In the genomic region with DNA sequence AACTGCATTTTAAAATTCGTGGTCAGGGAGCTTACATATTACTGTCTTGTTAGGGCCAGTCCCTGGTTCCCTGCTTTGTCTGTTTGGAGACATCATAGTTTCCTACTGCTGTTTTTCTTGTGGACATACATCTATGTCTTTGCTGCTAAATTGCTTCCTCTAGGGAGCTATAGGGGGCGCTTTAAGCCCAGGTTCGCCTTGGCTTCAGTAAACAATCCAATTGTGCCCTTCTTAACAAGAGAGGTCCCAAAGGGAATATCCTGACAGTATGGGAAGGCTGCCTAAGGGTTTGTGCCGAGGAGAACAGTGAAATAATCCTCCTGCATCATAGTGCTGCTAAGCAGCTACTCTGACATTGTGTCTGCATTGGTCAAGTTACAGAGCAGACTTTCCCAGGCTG, we compare ENCODE assay signal across 8 cellular contexts.
DNase-seq lines count a peak whose midpoint lies in the region; ATAC-seq and TF ChIP-seq lines count a peak whose summit lies in the region.

No MANE protein-coding gene starts in this region.

- no peak overlapping the region for H3K4me3 Mint-ChIP-seq in CD8-positive, alpha-beta T cell

- H3K9me3 ChIP-seq in NT2/D1 (ENCODE audit: insufficient read depth, low read length) (no peaks in the 10 kb centered on the region), transverse colon (no peaks in the 10 kb centered on the region)
- no peaks in the 10 kb centered on the region for H3K9me3 ChIP-seq in CD8-positive, alpha-beta T cell (ENCODE audit: low read length)

- H3K4me3 ChIP-seq in NT2/D1 (ENCODE audit: insufficient read length, low read depth), result no peak overlapping the region
- no peak overlapping the region for H3K4me3 ChIP-seq in transverse colon
- no peak overlapping the region for H3K4me3 ChIP-seq in CD8-positive, alpha-beta T cell (ENCODE audit: low read depth, low read length)

- DNase-seq in DMS 273 treated with DMSO at 0.1 percent for 48 hours (lab: John Stamatoyannopoulos, UW) (peak; percentile 5), NT2/D1 (ENCODE audit: low read depth, low spot score) (peak; percentile 84), fibroblast of gingiva (ENCODE audit: low read depth) (peak; percentile 88), transverse colon (peak; percentile 12)
- DNase-seq in activated naive CD4-positive, alpha-beta T cell treated with anti-CD3 and anti-CD28 coated beads, Interleukin-2, amount 50 U/mL, for 72 hours (ENCODE audit: low spot score in 2 of 2), result no peak
- DNase-seq in CD8-positive, alpha-beta T cell, result no peak
- DNase-seq in stimulated activated CD4-positive, alpha-beta T cell treated with anti-CD3 and anti-CD28 coated beads, Interleukin-4, amount 100 ng/mL, for 4 hours, result no peak

- TF ChIP-seq CTCF in transverse colon (IDR thresholded peaks at IDR 0.05), result peak in 4 of 5 experiments; percentile 16 to 34 (median 20)
- no peak for TF ChIP-seq CTCF in CD8-positive, alpha-beta T cell (IDR thresholded peaks at IDR 0.05)

- no peaks in the 10 kb centered on the region for H3K36me3 ChIP-seq in NT2/D1 (ENCODE audit: insufficient read depth, insufficient read length, low read length)
- H3K36me3 ChIP-seq in transverse colon, result no peaks in the 10 kb centered on the region
- no peaks in the 10 kb centered on the region for H3K36me3 ChIP-seq in CD8-positive, alpha-beta T cell (ENCODE audit: insufficient read depth, low read length)

- CTCF ChIA-PET in CD8-positive, alpha-beta T cell (lab: Charles Lee), result no interaction called here

- in situ Hi-C loops in transverse colon (cut with MboI; ENCODE audit: low pct_ligation_motif_present in 1 of 4, low pct_unique_long_range_greater_than_20kb in 1 of 4, low sequenced_read_pairs in 3 of 4), result no loop called here

- no peak overlapping the region for H3K27ac ChIP-seq in transverse colon
- H3K27ac ChIP-seq in CD8-positive, alpha-beta T cell (ENCODE audit: low read depth, low read length), result no peak overlapping the region

- peak; percentile 67 for ATAC-seq in HG02870 (IDR thresholded peaks at IDR 0.05; ENCODE audit: unreplicated experiment)
- ATAC-seq in activated naive CD4-positive, alpha-beta T cell treated with anti-CD3 and anti-CD28 coated beads, Interleukin-2, amount 50 U/mL, for 72 hours, result no peak
- ATAC-seq in CD8-positive, alpha-beta T cell, result no peak

- intact Hi-C loops in transverse colon (cut with DNase I; ENCODE audit: low total_unique reads), result no loop called here
- intact Hi-C loops in CD8-positive, alpha-beta T cell (cut with DNase I, micrococcal nuclease), result no loop called here

- TF ChIP-seq EP300 in transverse colon (IDR thresholded peaks at IDR 0.05; ENCODE audit: low read depth), result no peak

- peaks cover 0 to 6% of the 10 kb centered on the region in 2 donors for H3K36me3 Mint-ChIP-seq in activated naive CD4-positive, alpha-beta T cell treated with anti-CD3 and anti-CD28 coated beads, Interleukin-2, amount 50 U/mL, for 72 hours
- H3K36me3 Mint-ChIP-seq in CD8-positive, alpha-beta T cell, result no peaks in the 10 kb centered on the region

- no peak overlapping the region for H3K27ac Mint-ChIP-seq in activated naive CD4-positive, alpha-beta T cell treated with anti-CD3 and anti-CD28 coated beads, Interleukin-2, amount 50 U/mL, for 72 hours
- no peak overlapping the region for H3K27ac Mint-ChIP-seq in CD8-positive, alpha-beta T cell

- H3K4me1 ChIP-seq in NT2/D1 (ENCODE audit: insufficient read depth, insufficient read length) (no peaks in the 10 kb centered on the region), transverse colon (no peaks in the 10 kb centered on the region)
- H3K4me1 ChIP-seq in CD8-positive, alpha-beta T cell (ENCODE audit: insufficient read depth, low read length), result no peaks in the 10 kb centered on the region

- no peaks in the 10 kb centered on the region for H3K4me1 Mint-ChIP-seq in CD8-positive, alpha-beta T cell (ENCODE audit: low read depth)

- 7% methylated on average over 4 of the region's 4 CpGs for WGBS in transverse colon (ENCODE audit: low coverage in 1 of 2), 2 donors

- H3K9me3 Mint-ChIP-seq in activated naive CD4-positive, alpha-beta T cell treated with anti-CD3 and anti-CD28 coated beads, Interleukin-2, amount 50 U/mL, for 72 hours, result peaks cover 13 to 23% of the 10 kb centered on the region in 2 donors
- peaks cover 10% of the 10 kb centered on the region for H3K9me3 Mint-ChIP-seq in CD8-positive, alpha-beta T cell

- no peak for TF ChIP-seq POLR2A in transverse colon (IDR thresholded peaks at IDR 0.05)

- no peaks in the 10 kb centered on the region for H3K27me3 Mint-ChIP-seq in CD8-positive, alpha-beta T cell (ENCODE audit: low read depth)

- no peak overlapping the region for H3K9ac ChIP-seq in NT2/D1 (ENCODE audit: insufficient read length, low read depth)

- H3K27me3 ChIP-seq in NT2/D1 (ENCODE audit: insufficient read depth, insufficient read length) (no peaks in the 10 kb centered on the region), transverse colon (no peaks in the 10 kb centered on the region)
- H3K27me3 ChIP-seq in CD8-positive, alpha-beta T cell (ENCODE audit: insufficient read depth, low read length), result no peaks in the 10 kb centered on the region

- POLR2A ChIA-PET in CD8-positive, alpha-beta T cell (lab: Charles Lee), result no interaction called here

Comparison
In these comparisons a context has a peak if more than half of its experiments do, and no peak if none do; other contexts are left out.
1. DNase-seq: peak in DMS 273 treated with DMSO at 0.1 percent for 48 hours (single experiment), NT2/D1 (single experiment), fibroblast of gingiva (single experiment) and transverse colon (single experiment); none in activated naive CD4-positive, alpha-beta T cell treated with anti-CD3 and anti-CD28 coated beads, Interleukin-2, amount 50 U/mL, for 72 hours (0 of 2), CD8-positive, alpha-beta T cell (0 of 7) and stimulated activated CD4-positive, alpha-beta T cell treated with anti-CD3 and anti-CD28 coated beads, Interleukin-4, amount 100 ng/mL, for 4 hours (0 of 2).